ENCODE assay signal across 12 cellular contexts in genomic region chr7:35716038-35716803, GRCh38. TPM values are rescaled to one million over a fixed set of nuclear protein-coding genes. Genes with fewer than 3 reads are reported as not detected.
DNase-seq lines count a peak whose midpoint lies in the region; ATAC-seq, FAIRE-seq and TF ChIP-seq lines count a peak whose summit lies in the region.
"Had no signal": no experiment of that assay in that cellular context is flagged by ENCODE, and none has a peak within 500 bp of the region (broad histone marks: within the 10 kb centered on the region; RNA-seq: fewer than 3 reads in every experiment).

No MANE protein-coding gene starts in this region.

- H3K36me3 ChIP-seq in GM23338 (ENCODE audit: insufficient read depth) (no peaks in the 10 kb centered on the region), brain microvascular endothelial cell (replicated peaks) (no peaks in the 10 kb centered on the region), kidney (ENCODE audit: control insufficient read depth in 1 of 2, insufficient read depth in 2 of 2, low read length in 2 of 2) (no peaks in the 10 kb centered on the region), small intestine (ENCODE audit: control insufficient read depth in 2 of 2, insufficient read depth in 2 of 2, low read length in 2 of 2) (no peaks in the 10 kb centered on the region)

- no peaks in the 10 kb centered on the region for H3K79me2 ChIP-seq in GM23338 (replicated peaks; ENCODE audit: insufficient read depth)

- no peaks in the 10 kb centered on the region for H3F3A ChIP-seq in GM23338 (replicated peaks; ENCODE audit: low read depth)

- in situ Hi-C loops in brain microvascular endothelial cell (cut with HindIII; ENCODE audit: low pct_ligation_motif_present, low sequenced_read_pairs): no loop called here

- DNase-seq in GM23338 (ENCODE audit: low spot score): no peak
- peak; percentile 16 for DNase-seq in brain microvascular endothelial cell
- no peak for DNase-seq in kidney
- peak; percentile 32 for DNase-seq in small intestine
- no peak for DNase-seq in AML-193 (lab: John Stamatoyannopoulos, UW)
- no peak for DNase-seq in activated naive CD8-positive, alpha-beta T cell treated with anti-CD3 and anti-CD28 coated beads, Interleukin-2, amount 50 U/mL, for 24 hours
- no peak for DNase-seq in NCI-H2227 (lab: John Stamatoyannopoulos, UW; ENCODE audit: unreplicated experiment)
- DNase-seq: activated B cell treated with CpG ODN at 0.5 μM for 24 hours, DMS79, kidney glomerular epithelial cell, NCI-H526 had no signal

- no peak overlapping the region for H3K4me2 ChIP-seq in GM23338

- intact Hi-C loops in kidney (cut with DNase I): loop anchor here (10.0 kb wide), 1 partner anchor 189 kb away; no protein-coding TSS in a partner anchor

- H3K9me3 ChIP-seq in kidney (ENCODE audit: control insufficient read depth in 1 of 2, low read length in 2 of 2) (no peaks in the 10 kb centered on the region), small intestine (ENCODE audit: control insufficient read depth, low read depth) (no peaks in the 10 kb centered on the region)

- WGBS in small intestine, 3 donors: 27 to 54% (median 48%) methylated on average over 5 of the region's 5 CpGs

- peak overlapping the region; percentile 38; the same call in 1 of the 2 replicates for H2AFZ ChIP-seq in GM23338

- no peaks in the 10 kb centered on the region for H4K20me1 ChIP-seq in GM23338 (replicated peaks; ENCODE audit: insufficient read depth)

- peaks cover 6% of the 10 kb centered on the region; the same call in 2 of the 3 replicates for H3K4me1 Mint-ChIP-seq in GM23338
- H3K4me1 Mint-ChIP-seq in activated naive CD8-positive, alpha-beta T cell treated with anti-CD3 and anti-CD28 coated beads, Interleukin-2, amount 50 U/mL, for 24 hours: peaks cover 1% of the 10 kb centered on the region

- no peaks in the 10 kb centered on the region for H3K9me3 Mint-ChIP-seq in GM23338
- H3K9me3 Mint-ChIP-seq in activated naive CD8-positive, alpha-beta T cell treated with anti-CD3 and anti-CD28 coated beads, Interleukin-2, amount 50 U/mL, for 24 hours: no peaks in the 10 kb centered on the region
- H3K9me3 Mint-ChIP-seq: activated B cell treated with CpG ODN at 0.5 μM for 24 hours had no signal

- TF ChIP-seq CTCF in GM23338 (conservative IDR thresholded peaks at IDR 0.05; ENCODE audit: low read depth in 2 of 2) (no peak), brain microvascular endothelial cell (IDR thresholded peaks at IDR 0.05; ENCODE audit: low read depth, low read length, missing control alignments) (no peak), kidney (IDR thresholded peaks at IDR 0.05; ENCODE audit: borderline replicate concordance, extremely low read depth, insufficient read depth) (no peak)

- no peaks in the 10 kb centered on the region for H3K36me3 Mint-ChIP-seq in GM23338 (ENCODE audit: low read depth)
- H3K36me3 Mint-ChIP-seq in activated naive CD8-positive, alpha-beta T cell treated with anti-CD3 and anti-CD28 coated beads, Interleukin-2, amount 50 U/mL, for 24 hours (ENCODE audit: low read depth): no peaks in the 10 kb centered on the region

- H3K27me3 Mint-ChIP-seq in GM23338 (ENCODE audit: insufficient read depth, low read depth, poor library complexity): peaks cover 2% of the 10 kb centered on the region
- no peaks in the 10 kb centered on the region for H3K27me3 Mint-ChIP-seq in activated naive CD8-positive, alpha-beta T cell treated with anti-CD3 and anti-CD28 coated beads, Interleukin-2, amount 50 U/mL, for 24 hours
- H3K27me3 Mint-ChIP-seq: activated B cell treated with CpG ODN at 0.5 μM for 24 hours had no signal

- FAIRE-seq in kidney (lab: Jason Lieb, UNC) (no peak), small intestine (lab: Jason Lieb, UNC) (no peak)

- H3K9me2 ChIP-seq in GM23338 (ENCODE audit: insufficient read depth): no peaks in the 10 kb centered on the region

- H3K4me3 Mint-ChIP-seq in GM23338: no peak overlapping the region
- H3K4me3 Mint-ChIP-seq in activated naive CD8-positive, alpha-beta T cell treated with anti-CD3 and anti-CD28 coated beads, Interleukin-2, amount 50 U/mL, for 24 hours: no peak overlapping the region
- H3K4me3 Mint-ChIP-seq: activated B cell treated with CpG ODN at 0.5 μM for 24 hours had no signal

- no peak overlapping the region for H3K27ac Mint-ChIP-seq in GM23338
- H3K27ac Mint-ChIP-seq in activated naive CD8-positive, alpha-beta T cell treated with anti-CD3 and anti-CD28 coated beads, Interleukin-2, amount 50 U/mL, for 24 hours: no peak overlapping the region
- H3K27ac Mint-ChIP-seq: activated B cell treated with CpG ODN at 0.5 μM for 24 hours had no signal

- H3K27me3 ChIP-seq in GM23338 (ENCODE audit: insufficient read depth): no peaks in the 10 kb centered on the region
- H3K27me3 ChIP-seq in brain microvascular endothelial cell (replicated peaks): no peaks in the 10 kb centered on the region
- H3K27me3 ChIP-seq in small intestine (ENCODE audit: control insufficient read depth in 2 of 2, insufficient read depth in 2 of 2, low read length in 2 of 2): no peaks in the 10 kb centered on the region

- ATAC-seq in GM23338 (no peak), HG03175 (IDR thresholded peaks at IDR 0.05; ENCODE audit: unreplicated experiment) (no peak)
- no peak for ATAC-seq in activated naive CD8-positive, alpha-beta T cell treated with anti-CD3 and anti-CD28 coated beads, Interleukin-2, amount 50 U/mL, for 24 hours

- H3K27ac ChIP-seq in GM23338 (ENCODE audit: low read depth) (no peak overlapping the region), brain microvascular endothelial cell (no peak overlapping the region), kidney (ENCODE audit: low read depth in 2 of 2, low read length in 2 of 2) (peak overlapping the region in 1 of 2 donors; percentile 3), small intestine (ENCODE audit: low read depth in 1 of 2, low read length in 1 of 2) (no peak overlapping the region)

- H3K9ac ChIP-seq in kidney (ENCODE audit: low read length in 2 of 2): no peak overlapping the region

- H3K4me1 ChIP-seq in GM23338 (ENCODE audit: insufficient read depth) (no peaks in the 10 kb centered on the region), kidney (ENCODE audit: control insufficient read depth in 1 of 2, insufficient read depth in 1 of 2, low read depth in 1 of 2, low read length in 2 of 2) (no peaks in the 10 kb centered on the region), small intestine (ENCODE audit: control insufficient read depth in 2 of 2, insufficient read depth in 1 of 2, low read depth in 1 of 2, low read length in 1 of 2) (no peaks in the 10 kb centered on the region)

- H3K4me3 ChIP-seq in GM23338 (no peak overlapping the region), brain microvascular endothelial cell (ENCODE audit: low read depth, low read length) (no peak overlapping the region), kidney (ENCODE audit: low read length in 2 of 2) (peak overlapping the region; percentile 20 to 43), small intestine (ENCODE audit: low read depth in 1 of 2, low read length in 2 of 2) (no peak overlapping the region)

TF ChIP-seq in GM23338, 12 proteins besides CTCF, POLR2A, EP300 and RAD21:
- TF ChIP-seq STAT1 (IDR thresholded peaks at IDR 0.05; ENCODE audit: unreplicated experiment) (no peak), ZNF114 (CRISPR knock-in tag; IDR thresholded peaks at IDR 0.05) (no peak), JUNB (IDR thresholded peaks at IDR 0.05; ENCODE audit: unreplicated experiment) (no peak), EZH2phosphoT487 (IDR thresholded peaks at IDR 0.05; ENCODE audit: unreplicated experiment) (no peak), EZH2 (IDR thresholded peaks at IDR 0.05; ENCODE audit: low read depth, unreplicated experiment) (no peak), REST (IDR thresholded peaks at IDR 0.05; ENCODE audit: unreplicated experiment) (no peak)

RNA-seq across cellular contexts. Expression of gene HERPUD2, which starts 21.3 kb away (rescaled TPM):
- total RNA-seq in GM23338 (2014; rRNA removed; shearing (Covaris generic)): 7.7 and 12.0 TPM in 2 replicates
- 6.7 and 8.0 TPM in 2 replicates for polyA plus RNA-seq in GM23338 (2016; fragmentation: Nextera tagmentation; extraction: Ambion mirVana)
- 28.9 TPM for total RNA-seq in kidney
- polyA plus RNA-seq in kidney (ENCODE audit: insufficient read depth, low read depth, low replicate concordance): 10.0 TPM
- polyA plus RNA-seq in small intestine: 10 to 100 TPM in 1 of 3 donors, 1 to 10 TPM in 2; 8.9 to 10.2 (median 10.0) TPM

Comparison
In these comparisons a context has a peak if more than half of its experiments do, and no peak if none do; other contexts are left out.
1. DNase-seq: peak in brain microvascular endothelial cell (single experiment) and small intestine (single experiment); none in GM23338 (single experiment), kidney (single experiment), AML-193 (0 of 2), activated naive CD8-positive, alpha-beta T cell treated with anti-CD3 and anti-CD28 coated beads, Interleukin-2, amount 50 U/mL, for 24 hours (single experiment) and NCI-H2227 (single experiment).
2. H3K4me3 ChIP-seq: peak in kidney (2 of 2); none in GM23338 (single experiment), brain microvascular endothelial cell (single experiment) and small intestine (0 of 2).